27 cellular contexts compared by ENCODE assay signal in genomic region chr21:31429500-31429899, GRCh38.
"Had no signal": no experiment of that assay in that cellular context is flagged by ENCODE, and none has a peak within 500 bp of the region (broad histone marks: within the 10 kb centered on the region; RNA-seq: fewer than 3 reads in every experiment).

No MANE protein-coding gene starts in this region.

- H3K27me3 Mint-ChIP-seq: activated naive CD4-positive, alpha-beta T cell treated with anti-CD3 and anti-CD28 coated beads, Interleukin-2, amount 50 U/mL, for 24 hours; central memory CD8-positive, alpha-beta T cell; effector memory CD8-positive, alpha-beta T cell; stimulated activated naive B cell treated with anti-CD40 and anti-IgM and Interleukin-4, amounts not matched to agents 10 μg/mL and 1 μg/mL and 100 μg/mL, for 72 hours; type B pancreatic cell had no signal

- ATAC-seq: activated CD8-positive, alpha-beta T cell treated with anti-CD3 and anti-CD28 coated beads, Interleukin-2, amount 10 ng/mL, durations not matched to agents 7 days and 5 days; effector memory CD8-positive, alpha-beta T cell; esophagus mucosa; gastrocnemius medialis; left colon; naive thymus-derived CD4-positive, alpha-beta T cell had no signal

- H3K27ac Mint-ChIP-seq: activated CD8-positive, alpha-beta T cell treated with anti-CD3 and anti-CD28 coated beads, Interleukin-2, amount 10 ng/mL, durations not matched to agents 7 days and 5 days; activated naive CD4-positive, alpha-beta T cell treated with anti-CD3 and anti-CD28 coated beads, Interleukin-2, amount 50 U/mL, for 24 hours; naive thymus-derived CD4-positive, alpha-beta T cell; stimulated activated naive B cell treated with anti-CD40 and anti-IgM and Interleukin-4, amounts not matched to agents 10 μg/mL and 1 μg/mL and 100 μg/mL, for 72 hours; type B pancreatic cell had no signal

- H3K27me3 ChIP-seq: ascending aorta, brain microvascular endothelial cell, colonic mucosa, dorsolateral prefrontal cortex, gastrocnemius medialis, testis had no signal

- DNase-seq: activated CD4-positive, alpha-beta T cell treated with anti-CD3 and anti-CD28 coated beads for 1 hour; activated CD4-positive, alpha-beta T cell treated with anti-CD3 and anti-CD28 coated beads, Interleukin-2, amount 50 U/mL, for 1 hour; activated CD8-positive, alpha-beta T cell treated with anti-CD3 and anti-CD28 coated beads, Interleukin-2, amount 10 ng/mL, durations not matched to agents 7 days and 5 days; activated gamma-delta T cell treated with Interleukin-2 at 50 U/mL for 16 hours; brain microvascular endothelial cell; colonic mucosa; dorsolateral prefrontal cortex; effector memory CD8-positive, alpha-beta T cell; gastrocnemius medialis; head of caudate nucleus; islet precursor cell; left colon; lower lobe of right lung; naive thymus-derived CD4-positive, alpha-beta T cell; occipital lobe; stimulated activated CD4-positive, alpha-beta T cell treated with anti-CD3 and anti-CD28 coated beads, Interleukin-2, amount 100 ng/mL, for 48 hours; stimulated activated CD8-positive, alpha-beta memory T cell treated with anti-CD3 and anti-CD28 coated beads, Interleukin-4, amount 100 ng/mL, for 48 hours; stimulated activated naive B cell treated with anti-CD40 and anti-IgM and Interleukin-4, amounts not matched to agents 10 μg/mL and 1 μg/mL and 100 μg/mL, for 72 hours; T-helper 1 cell; testis; WERI-Rb-1 had no signal

- H3K4me3 ChIP-seq: ascending aorta, colonic mucosa, dorsolateral prefrontal cortex, gastrocnemius medialis, lower lobe of right lung, testis had no signal

- H3K4me1 ChIP-seq: ascending aorta, colonic mucosa, gastrocnemius medialis, lower lobe of right lung, testis had no signal

- H3K27ac ChIP-seq: ascending aorta, brain microvascular endothelial cell, colonic mucosa, dorsolateral prefrontal cortex, gastrocnemius medialis, lower lobe of right lung, testis, WERI-Rb-1 had no signal

- H3K4me1 Mint-ChIP-seq: central memory CD8-positive, alpha-beta T cell had no signal

- H3K36me3 Mint-ChIP-seq: activated naive CD4-positive, alpha-beta T cell treated with anti-CD3 and anti-CD28 coated beads, Interleukin-2, amount 50 U/mL, for 24 hours; stimulated activated naive B cell treated with anti-CD40 and anti-IgM and Interleukin-4, amounts not matched to agents 10 μg/mL and 1 μg/mL and 100 μg/mL, for 72 hours had no signal

- H3K36me3 ChIP-seq: ascending aorta, brain microvascular endothelial cell, colonic mucosa, gastrocnemius medialis, lower lobe of right lung had no signal

- H3K4me3 Mint-ChIP-seq: activated CD8-positive, alpha-beta T cell treated with anti-CD3 and anti-CD28 coated beads, Interleukin-2, amount 10 ng/mL, durations not matched to agents 7 days and 5 days; activated naive CD4-positive, alpha-beta T cell treated with anti-CD3 and anti-CD28 coated beads, Interleukin-2, amount 50 U/mL, for 24 hours; central memory CD8-positive, alpha-beta T cell; effector memory CD8-positive, alpha-beta T cell; naive thymus-derived CD4-positive, alpha-beta T cell; neural crest cell; stimulated activated naive B cell treated with anti-CD40 and anti-IgM and Interleukin-4, amounts not matched to agents 10 μg/mL and 1 μg/mL and 100 μg/mL, for 72 hours; type B pancreatic cell had no signal

- H3K9me3 ChIP-seq: ascending aorta, colonic mucosa, gastrocnemius medialis, lower lobe of right lung, testis had no signal

- H3K9me3 Mint-ChIP-seq: activated naive CD4-positive, alpha-beta T cell treated with anti-CD3 and anti-CD28 coated beads, Interleukin-2, amount 50 U/mL, for 24 hours; central memory CD8-positive, alpha-beta T cell; effector memory CD8-positive, alpha-beta T cell; neural crest cell; type B pancreatic cell had no signal
